1 cellular context compared by ENCODE assay signal in the genomic region with DNA sequence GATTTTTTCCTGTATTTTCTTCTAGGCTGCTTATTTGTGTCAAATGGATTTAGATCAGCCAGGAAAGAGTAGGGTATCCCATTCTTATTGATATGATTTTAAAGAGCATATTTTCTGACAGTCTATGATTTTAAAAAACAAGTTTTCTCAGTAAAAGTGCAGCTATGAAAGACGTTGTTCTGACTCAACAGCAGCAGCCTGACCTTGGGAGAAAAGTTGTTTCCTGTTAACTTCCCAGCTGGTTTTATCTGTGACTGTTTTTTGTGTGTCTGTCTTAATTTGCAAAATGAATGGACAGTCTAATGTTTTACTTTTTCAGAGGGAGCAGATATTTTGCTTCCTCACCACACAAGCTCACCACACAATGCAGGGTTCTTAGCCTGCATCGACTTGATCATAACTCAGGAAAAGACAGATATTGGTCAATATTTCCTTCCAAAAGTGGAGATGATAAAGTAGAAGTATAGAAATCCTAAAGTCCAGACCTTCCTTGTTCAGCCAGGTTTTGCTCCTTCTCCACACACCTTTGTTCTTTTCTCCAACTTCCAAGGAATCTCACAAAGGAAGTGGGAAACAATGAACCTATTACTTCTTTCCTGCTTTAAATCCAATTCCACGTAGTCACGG.
A peak's percentile ranks its signal among the peaks of the same experiment; 100 is the strongest.
TF ChIP-seq lines count a peak whose summit lies in the region.

No MANE protein-coding gene starts in this region.

TF ChIP-seq in HepG2, 621 proteins besides CTCF, POLR2A, EP300 and RAD21 (continued from another document):
- TF ChIP-seq, protein P1, sequence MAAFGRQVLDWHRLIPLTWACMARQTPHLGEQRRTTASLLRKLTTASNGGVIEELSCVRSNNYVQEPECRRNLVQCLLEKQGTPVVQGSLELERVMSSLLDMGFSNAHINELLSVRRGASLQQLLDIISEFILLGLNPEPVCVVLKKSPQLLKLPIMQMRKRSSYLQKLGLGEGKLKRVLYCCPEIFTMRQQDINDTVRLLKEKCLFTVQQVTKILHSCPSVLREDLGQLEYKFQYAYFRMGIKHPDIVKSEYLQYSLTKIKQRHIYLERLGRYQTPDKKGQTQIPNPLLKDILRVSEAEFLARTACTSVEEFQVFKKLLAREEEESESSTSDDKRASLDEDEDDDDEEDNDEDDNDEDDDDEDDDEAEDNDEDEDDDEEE (CRISPR knock-in tag; IDR thresholded peaks at IDR 0.05): 0 out of 2 replicates have a peak, but pooled peaks have one; percentile 41
- TF ChIP-seq, protein P2, sequence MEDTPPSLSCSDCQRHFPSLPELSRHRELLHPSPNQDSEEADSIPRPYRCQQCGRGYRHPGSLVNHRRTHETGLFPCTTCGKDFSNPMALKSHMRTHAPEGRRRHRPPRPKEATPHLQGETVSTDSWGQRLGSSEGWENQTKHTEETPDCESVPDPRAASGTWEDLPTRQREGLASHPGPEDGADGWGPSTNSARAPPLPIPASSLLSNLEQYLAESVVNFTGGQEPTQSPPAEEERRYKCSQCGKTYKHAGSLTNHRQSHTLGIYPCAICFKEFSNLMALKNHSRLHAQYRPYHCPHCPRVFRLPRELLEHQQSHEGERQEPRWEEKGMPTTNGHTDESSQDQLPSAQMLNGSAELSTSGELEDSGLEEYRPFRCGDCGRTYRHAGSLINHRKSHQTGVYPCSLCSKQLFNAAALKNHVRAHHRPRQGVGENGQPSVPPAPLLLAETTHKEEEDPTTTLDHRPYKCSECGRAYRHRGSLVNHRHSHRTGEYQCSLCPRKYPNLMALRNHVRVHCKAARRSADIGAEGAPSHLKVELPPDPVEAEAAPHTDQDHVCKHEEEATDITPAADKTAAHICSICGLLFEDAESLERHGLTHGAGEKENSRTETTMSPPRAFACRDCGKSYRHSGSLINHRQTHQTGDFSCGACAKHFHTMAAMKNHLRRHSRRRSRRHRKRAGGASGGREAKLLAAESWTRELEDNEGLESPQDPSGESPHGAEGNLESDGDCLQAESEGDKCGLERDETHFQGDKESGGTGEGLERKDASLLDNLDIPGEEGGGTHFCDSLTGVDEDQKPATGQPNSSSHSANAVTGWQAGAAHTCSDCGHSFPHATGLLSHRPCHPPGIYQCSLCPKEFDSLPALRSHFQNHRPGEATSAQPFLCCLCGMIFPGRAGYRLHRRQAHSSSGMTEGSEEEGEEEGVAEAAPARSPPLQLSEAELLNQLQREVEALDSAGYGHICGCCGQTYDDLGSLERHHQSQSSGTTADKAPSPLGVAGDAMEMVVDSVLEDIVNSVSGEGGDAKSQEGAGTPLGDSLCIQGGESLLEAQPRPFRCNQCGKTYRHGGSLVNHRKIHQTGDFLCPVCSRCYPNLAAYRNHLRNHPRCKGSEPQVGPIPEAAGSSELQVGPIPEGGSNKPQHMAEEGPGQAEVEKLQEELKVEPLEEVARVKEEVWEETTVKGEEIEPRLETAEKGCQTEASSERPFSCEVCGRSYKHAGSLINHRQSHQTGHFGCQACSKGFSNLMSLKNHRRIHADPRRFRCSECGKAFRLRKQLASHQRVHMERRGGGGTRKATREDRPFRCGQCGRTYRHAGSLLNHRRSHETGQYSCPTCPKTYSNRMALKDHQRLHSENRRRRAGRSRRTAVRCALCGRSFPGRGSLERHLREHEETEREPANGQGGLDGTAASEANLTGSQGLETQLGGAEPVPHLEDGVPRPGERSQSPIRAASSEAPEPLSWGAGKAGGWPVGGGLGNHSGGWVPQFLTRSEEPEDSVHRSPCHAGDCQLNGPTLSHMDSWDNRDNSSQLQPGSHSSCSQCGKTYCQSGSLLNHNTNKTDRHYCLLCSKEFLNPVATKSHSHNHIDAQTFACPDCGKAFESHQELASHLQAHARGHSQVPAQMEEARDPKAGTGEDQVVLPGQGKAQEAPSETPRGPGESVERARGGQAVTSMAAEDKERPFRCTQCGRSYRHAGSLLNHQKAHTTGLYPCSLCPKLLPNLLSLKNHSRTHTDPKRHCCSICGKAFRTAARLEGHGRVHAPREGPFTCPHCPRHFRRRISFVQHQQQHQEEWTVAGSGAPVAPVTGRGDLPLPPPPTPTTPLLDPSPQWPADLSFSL (CRISPR knock-in tag; IDR thresholded peaks at IDR 0.05): 0 out of 2 replicates have a peak, but pooled peaks have one; percentile 43
- TF ChIP-seq ZNF790 (CRISPR knock-in tag; IDR thresholded peaks at IDR 0.05; ENCODE audit: borderline replicate concordance) (peak; percentile 29; the same call in 1 of the 2 replicates), ZNF260 (CRISPR knock-in tag; IDR thresholded peaks at IDR 0.05; ENCODE audit: borderline replicate concordance, low read depth) (no peak), ZMYM2 (CRISPR knock-in tag; IDR thresholded peaks at IDR 0.05) (no peak), ZNF160 (CRISPR knock-in tag; IDR thresholded peaks at IDR 0.05) (no peak), KDM5A (IDR thresholded peaks at IDR 0.05; ENCODE audit: borderline replicate concordance, low read length) (0 out of 2 replicates have a peak, but pooled peaks have one; percentile 18), ZBTB38 (CRISPR knock-in tag; IDR thresholded peaks at IDR 0.05) (no peak), ZNF878 (CRISPR knock-in tag; IDR thresholded peaks at IDR 0.05) (0 out of 2 replicates have a peak, but pooled peaks have one; percentile 9), REXO4 (CRISPR knock-in tag; IDR thresholded peaks at IDR 0.05; ENCODE audit: borderline replicate concordance) (no peak), TIGD3 (CRISPR knock-in tag; IDR thresholded peaks at IDR 0.05; ENCODE audit: borderline replicate concordance) (no peak), ARNTL (CRISPR knock-in tag; IDR thresholded peaks at IDR 0.05) (0 out of 2 replicates have a peak, but pooled peaks have one; percentile 1)
- TF ChIP-seq, protein P3, sequence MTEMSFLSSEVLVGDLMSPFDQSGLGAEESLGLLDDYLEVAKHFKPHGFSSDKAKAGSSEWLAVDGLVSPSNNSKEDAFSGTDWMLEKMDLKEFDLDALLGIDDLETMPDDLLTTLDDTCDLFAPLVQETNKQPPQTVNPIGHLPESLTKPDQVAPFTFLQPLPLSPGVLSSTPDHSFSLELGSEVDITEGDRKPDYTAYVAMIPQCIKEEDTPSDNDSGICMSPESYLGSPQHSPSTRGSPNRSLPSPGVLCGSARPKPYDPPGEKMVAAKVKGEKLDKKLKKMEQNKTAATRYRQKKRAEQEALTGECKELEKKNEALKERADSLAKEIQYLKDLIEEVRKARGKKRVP (CRISPR knock-in tag; IDR thresholded peaks at IDR 0.05): peak in 1 of 2 experiments; percentile 14; a peak in 1 of 4 replicates
- TF ChIP-seq, protein P4, sequence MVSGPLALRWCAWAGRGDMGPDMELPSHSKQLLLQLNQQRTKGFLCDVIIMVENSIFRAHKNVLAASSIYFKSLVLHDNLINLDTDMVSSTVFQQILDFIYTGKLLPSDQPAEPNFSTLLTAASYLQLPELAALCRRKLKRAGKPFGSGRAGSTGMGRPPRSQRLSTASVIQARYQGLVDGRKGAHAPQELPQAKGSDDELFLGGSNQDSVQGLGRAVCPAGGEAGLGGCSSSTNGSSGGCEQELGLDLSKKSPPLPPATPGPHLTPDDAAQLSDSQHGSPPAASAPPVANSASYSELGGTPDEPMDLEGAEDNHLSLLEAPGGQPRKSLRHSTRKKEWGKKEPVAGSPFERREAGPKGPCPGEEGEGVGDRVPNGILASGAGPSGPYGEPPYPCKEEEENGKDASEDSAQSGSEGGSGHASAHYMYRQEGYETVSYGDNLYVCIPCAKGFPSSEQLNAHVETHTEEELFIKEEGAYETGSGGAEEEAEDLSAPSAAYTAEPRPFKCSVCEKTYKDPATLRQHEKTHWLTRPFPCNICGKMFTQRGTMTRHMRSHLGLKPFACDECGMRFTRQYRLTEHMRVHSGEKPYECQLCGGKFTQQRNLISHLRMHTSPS (CRISPR knock-in tag; IDR thresholded peaks at IDR 0.05; ENCODE audit: low read depth): 0 out of 2 replicates have a peak, but pooled peaks have one; percentile 11
- TF ChIP-seq, protein P5, sequence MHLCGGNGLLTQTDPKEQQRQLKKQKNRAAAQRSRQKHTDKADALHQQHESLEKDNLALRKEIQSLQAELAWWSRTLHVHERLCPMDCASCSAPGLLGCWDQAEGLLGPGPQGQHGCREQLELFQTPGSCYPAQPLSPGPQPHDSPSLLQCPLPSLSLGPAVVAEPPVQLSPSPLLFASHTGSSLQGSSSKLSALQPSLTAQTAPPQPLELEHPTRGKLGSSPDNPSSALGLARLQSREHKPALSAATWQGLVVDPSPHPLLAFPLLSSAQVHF (CRISPR knock-in tag; IDR thresholded peaks at IDR 0.05): no peak
- TF ChIP-seq, protein P6, sequence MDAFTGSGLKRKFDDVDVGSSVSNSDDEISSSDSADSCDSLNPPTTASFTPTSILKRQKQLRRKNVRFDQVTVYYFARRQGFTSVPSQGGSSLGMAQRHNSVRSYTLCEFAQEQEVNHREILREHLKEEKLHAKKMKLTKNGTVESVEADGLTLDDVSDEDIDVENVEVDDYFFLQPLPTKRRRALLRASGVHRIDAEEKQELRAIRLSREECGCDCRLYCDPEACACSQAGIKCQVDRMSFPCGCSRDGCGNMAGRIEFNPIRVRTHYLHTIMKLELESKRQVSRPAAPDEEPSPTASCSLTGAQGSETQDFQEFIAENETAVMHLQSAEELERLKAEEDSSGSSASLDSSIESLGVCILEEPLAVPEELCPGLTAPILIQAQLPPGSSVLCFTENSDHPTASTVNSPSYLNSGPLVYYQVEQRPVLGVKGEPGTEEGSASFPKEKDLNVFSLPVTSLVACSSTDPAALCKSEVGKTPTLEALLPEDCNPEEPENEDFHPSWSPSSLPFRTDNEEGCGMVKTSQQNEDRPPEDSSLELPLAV (CRISPR knock-in tag; conservative IDR thresholded peaks at IDR 0.05; ENCODE audit: low read depth): no peak
